Comparison of ENCODE assay signal across 1 cellular context in the genomic region with DNA sequence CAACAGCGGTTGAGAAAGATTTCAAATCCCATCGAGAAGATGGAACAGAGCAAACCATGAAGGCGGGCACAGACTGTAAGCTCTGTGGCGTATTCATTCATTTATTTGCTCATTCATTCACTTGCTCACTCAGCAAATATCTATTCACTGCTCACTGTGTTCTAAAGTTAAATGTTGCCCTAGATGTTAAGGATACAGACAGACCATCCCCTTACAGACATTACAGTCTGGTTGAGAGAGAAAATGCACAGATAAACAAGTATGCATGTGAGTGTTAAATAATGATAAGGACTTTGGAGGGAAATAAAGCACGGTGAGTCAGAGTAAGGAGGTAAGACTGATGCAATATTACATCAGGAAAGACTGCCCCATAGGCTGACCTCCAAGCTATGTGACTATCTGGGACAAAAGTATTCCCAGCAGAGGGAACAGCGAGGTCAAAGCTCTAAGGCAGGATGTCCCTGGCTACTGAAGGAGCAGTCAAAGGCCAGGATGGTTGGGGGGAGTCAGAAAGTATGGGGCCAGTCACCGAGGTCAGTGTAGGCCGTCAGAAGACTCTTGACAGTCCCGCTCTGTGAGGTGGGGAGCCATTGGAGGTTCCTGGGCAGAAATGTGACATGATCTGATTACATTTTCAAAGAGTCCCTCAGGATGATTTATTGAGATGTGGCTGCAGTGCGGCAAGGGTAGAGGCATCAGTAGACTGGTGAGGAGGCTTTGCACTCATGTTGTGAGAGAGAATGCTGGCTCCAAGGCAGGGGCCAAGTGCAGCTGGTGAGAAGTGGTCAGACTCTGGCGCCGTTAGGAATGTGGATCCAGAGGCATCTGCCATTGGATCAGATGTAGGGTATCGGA.
TF ChIP-seq lines count a peak whose summit lies in the region.

No MANE protein-coding gene starts in this region.

TF ChIP-seq in HEK293, 187 proteins besides CTCF, POLR2A, EP300 and RAD21 (continued from another document):
- TF ChIP-seq, protein P1, sequence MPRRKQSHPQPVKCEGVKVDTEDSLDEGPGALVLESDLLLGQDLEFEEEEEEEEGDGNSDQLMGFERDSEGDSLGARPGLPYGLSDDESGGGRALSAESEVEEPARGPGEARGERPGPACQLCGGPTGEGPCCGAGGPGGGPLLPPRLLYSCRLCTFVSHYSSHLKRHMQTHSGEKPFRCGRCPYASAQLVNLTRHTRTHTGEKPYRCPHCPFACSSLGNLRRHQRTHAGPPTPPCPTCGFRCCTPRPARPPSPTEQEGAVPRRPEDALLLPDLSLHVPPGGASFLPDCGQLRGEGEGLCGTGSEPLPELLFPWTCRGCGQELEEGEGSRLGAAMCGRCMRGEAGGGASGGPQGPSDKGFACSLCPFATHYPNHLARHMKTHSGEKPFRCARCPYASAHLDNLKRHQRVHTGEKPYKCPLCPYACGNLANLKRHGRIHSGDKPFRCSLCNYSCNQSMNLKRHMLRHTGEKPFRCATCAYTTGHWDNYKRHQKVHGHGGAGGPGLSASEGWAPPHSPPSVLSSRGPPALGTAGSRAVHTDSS (tag by site-specific recombination; IDR thresholded peaks at IDR 0.05) = no peak
- TF ChIP-seq INSM2 (tag by site-specific recombination; IDR thresholded peaks at IDR 0.05) (no peak), PATZ1 (tag by site-specific recombination; IDR thresholded peaks at IDR 0.05) (peak; percentile 65), SP7 (tag by site-specific recombination; IDR thresholded peaks at IDR 0.05) (peak; percentile 70), SCRT2 (tag by site-specific recombination; IDR thresholded peaks at IDR 0.05) (no peak), ZNF707 (tag by site-specific recombination; IDR thresholded peaks at IDR 0.05) (no peak), ZNF426 (tag by site-specific recombination; IDR thresholded peaks at IDR 0.05) (no peak), IKZF3 (tag by site-specific recombination; IDR thresholded peaks at IDR 0.05) (peak; percentile 91)
